10 cellular contexts compared by ENCODE assay signal in the genomic region with DNA sequence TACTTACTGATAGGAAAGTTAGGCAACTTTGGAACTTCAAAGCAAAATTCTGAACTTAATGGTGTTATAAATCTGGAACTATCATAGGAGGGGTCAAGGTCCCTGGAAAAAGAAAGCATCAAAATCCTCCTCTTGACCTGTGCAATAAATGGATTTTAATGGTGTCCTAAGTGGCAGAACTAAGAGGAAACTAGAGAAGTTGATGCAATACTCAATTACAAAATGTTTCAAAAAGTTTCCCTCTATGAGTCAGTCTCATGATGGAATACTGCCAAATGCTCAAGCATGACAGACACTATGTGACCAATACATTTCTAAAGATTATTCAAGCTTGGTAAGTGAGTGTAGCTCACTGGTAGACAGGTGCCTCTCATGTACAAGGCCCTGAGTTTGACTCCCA. TPM values are rescaled to one million over a fixed set of nuclear protein-coding genes. Genes with fewer than 3 reads are reported as not detected.
DNase-seq lines count a peak whose midpoint lies in the region; ATAC-seq and TF ChIP-seq lines count a peak whose summit lies in the region.
"Had no signal": no experiment of that assay in that cellular context is flagged by ENCODE, and none has a peak within 500 bp of the region (broad histone marks: within the 10 kb centered on the region; RNA-seq: fewer than 3 reads in every experiment).

No MANE protein-coding gene starts in this region.

- no peak overlapping the region for H3K4me3 Mint-ChIP-seq in activated T-helper 17 cell treated with anti-CD3 and anti-CD28 coated beads, Interleukin-2, amount 50 U/mL, for 72 hours

- no peak for TF ChIP-seq CTCF in colonic mucosa (IDR thresholded peaks at IDR 0.05)

- intact Hi-C loops in head of caudate nucleus (cut with DNase I) (no loop called here), colonic mucosa (cut with DNase I) (no loop called here)

- H3K27me3 Mint-ChIP-seq in activated T-helper 17 cell treated with anti-CD3 and anti-CD28 coated beads, Interleukin-2, amount 50 U/mL, for 72 hours, result peaks cover 10% of the 10 kb centered on the region

- H3K36me3 ChIP-seq in colonic mucosa, result no peaks in the 10 kb centered on the region

- H3K27ac Mint-ChIP-seq in activated T-helper 17 cell treated with anti-CD3 and anti-CD28 coated beads, Interleukin-2, amount 50 U/mL, for 72 hours, result no peak overlapping the region
- H3K27ac Mint-ChIP-seq: IgD-negative memory B cell had no signal

- no peaks in the 10 kb centered on the region for H3K9me3 ChIP-seq in colonic mucosa

- DNase-seq in myocyte (ENCODE audit: low read depth) (peak; percentile 56), NCI-H2171 treated with DMSO at 0.1 percent for 48 hours (lab: John Stamatoyannopoulos, UW) (no peak), NCI-H2227 treated with DMSO at 0.1 percent for 48 hours (lab: John Stamatoyannopoulos, UW) (no peak), head of caudate nucleus (no peak), colonic mucosa (no peak)
- DNase-seq: caudate nucleus had no signal

- no peaks in the 10 kb centered on the region for H3K27me3 ChIP-seq in colonic mucosa

- no peaks in the 10 kb centered on the region for H3K9me3 Mint-ChIP-seq in activated T-helper 17 cell treated with anti-CD3 and anti-CD28 coated beads, Interleukin-2, amount 50 U/mL, for 72 hours

- H3K4me1 ChIP-seq in colonic mucosa, result no peaks in the 10 kb centered on the region

- no peak overlapping the region for H3K27ac ChIP-seq in colonic mucosa

- H3K4me1 Mint-ChIP-seq in activated T-helper 17 cell treated with anti-CD3 and anti-CD28 coated beads, Interleukin-2, amount 50 U/mL, for 72 hours, result no peaks in the 10 kb centered on the region

- ATAC-seq in GM18517 (IDR thresholded peaks at IDR 0.05; ENCODE audit: unreplicated experiment), result peak; percentile 18
- peak; percentile 42 for ATAC-seq in HG02981 (IDR thresholded peaks at IDR 0.05; ENCODE audit: unreplicated experiment)
- peak; percentile 59 for ATAC-seq in activated T-helper 17 cell treated with anti-CD3 and anti-CD28 coated beads, Interleukin-2, amount 50 U/mL, for 72 hours (replicated peaks)

- H3K4me3 ChIP-seq in colonic mucosa, result no peak overlapping the region

- no peak overlapping the region for H3K9ac ChIP-seq in colonic mucosa (ENCODE audit: low read depth in 2 of 2, low read length in 2 of 2)

- H3K36me3 Mint-ChIP-seq in activated T-helper 17 cell treated with anti-CD3 and anti-CD28 coated beads, Interleukin-2, amount 50 U/mL, for 72 hours (ENCODE audit: low read depth), result no peaks in the 10 kb centered on the region

RNA-seq across cellular contexts. Expression of a gene that starts 47.7 kb away (rescaled TPM):
- total RNA-seq in activated T-helper 17 cell treated with anti-CD3 and anti-CD28 coated beads, Interleukin-2, amount 50 U/mL, for 72 hours, result 10 to 100 TPM; 78.8 to 96.6 TPM
- total RNA-seq in myocyte (109 and 157 TPM in 2 replicates), colonic mucosa (10 to 100 TPM; 59.6 to 60.0 TPM)
- 36.9 TPM for polyA plus RNA-seq in myocyte (2012)
